In genomic region chr14:67268456-67269115, GRCh38 we compare ENCODE assay signal across 1 cellular context.
A peak's percentile ranks its signal among the peaks of the same experiment; 100 is the strongest.
TF ChIP-seq lines count a peak whose summit lies in the region.

No MANE protein-coding gene starts in this region.

TF ChIP-seq in H1, 55 proteins besides CTCF, POLR2A, EP300 and RAD21:
- TF ChIP-seq, protein P1, sequence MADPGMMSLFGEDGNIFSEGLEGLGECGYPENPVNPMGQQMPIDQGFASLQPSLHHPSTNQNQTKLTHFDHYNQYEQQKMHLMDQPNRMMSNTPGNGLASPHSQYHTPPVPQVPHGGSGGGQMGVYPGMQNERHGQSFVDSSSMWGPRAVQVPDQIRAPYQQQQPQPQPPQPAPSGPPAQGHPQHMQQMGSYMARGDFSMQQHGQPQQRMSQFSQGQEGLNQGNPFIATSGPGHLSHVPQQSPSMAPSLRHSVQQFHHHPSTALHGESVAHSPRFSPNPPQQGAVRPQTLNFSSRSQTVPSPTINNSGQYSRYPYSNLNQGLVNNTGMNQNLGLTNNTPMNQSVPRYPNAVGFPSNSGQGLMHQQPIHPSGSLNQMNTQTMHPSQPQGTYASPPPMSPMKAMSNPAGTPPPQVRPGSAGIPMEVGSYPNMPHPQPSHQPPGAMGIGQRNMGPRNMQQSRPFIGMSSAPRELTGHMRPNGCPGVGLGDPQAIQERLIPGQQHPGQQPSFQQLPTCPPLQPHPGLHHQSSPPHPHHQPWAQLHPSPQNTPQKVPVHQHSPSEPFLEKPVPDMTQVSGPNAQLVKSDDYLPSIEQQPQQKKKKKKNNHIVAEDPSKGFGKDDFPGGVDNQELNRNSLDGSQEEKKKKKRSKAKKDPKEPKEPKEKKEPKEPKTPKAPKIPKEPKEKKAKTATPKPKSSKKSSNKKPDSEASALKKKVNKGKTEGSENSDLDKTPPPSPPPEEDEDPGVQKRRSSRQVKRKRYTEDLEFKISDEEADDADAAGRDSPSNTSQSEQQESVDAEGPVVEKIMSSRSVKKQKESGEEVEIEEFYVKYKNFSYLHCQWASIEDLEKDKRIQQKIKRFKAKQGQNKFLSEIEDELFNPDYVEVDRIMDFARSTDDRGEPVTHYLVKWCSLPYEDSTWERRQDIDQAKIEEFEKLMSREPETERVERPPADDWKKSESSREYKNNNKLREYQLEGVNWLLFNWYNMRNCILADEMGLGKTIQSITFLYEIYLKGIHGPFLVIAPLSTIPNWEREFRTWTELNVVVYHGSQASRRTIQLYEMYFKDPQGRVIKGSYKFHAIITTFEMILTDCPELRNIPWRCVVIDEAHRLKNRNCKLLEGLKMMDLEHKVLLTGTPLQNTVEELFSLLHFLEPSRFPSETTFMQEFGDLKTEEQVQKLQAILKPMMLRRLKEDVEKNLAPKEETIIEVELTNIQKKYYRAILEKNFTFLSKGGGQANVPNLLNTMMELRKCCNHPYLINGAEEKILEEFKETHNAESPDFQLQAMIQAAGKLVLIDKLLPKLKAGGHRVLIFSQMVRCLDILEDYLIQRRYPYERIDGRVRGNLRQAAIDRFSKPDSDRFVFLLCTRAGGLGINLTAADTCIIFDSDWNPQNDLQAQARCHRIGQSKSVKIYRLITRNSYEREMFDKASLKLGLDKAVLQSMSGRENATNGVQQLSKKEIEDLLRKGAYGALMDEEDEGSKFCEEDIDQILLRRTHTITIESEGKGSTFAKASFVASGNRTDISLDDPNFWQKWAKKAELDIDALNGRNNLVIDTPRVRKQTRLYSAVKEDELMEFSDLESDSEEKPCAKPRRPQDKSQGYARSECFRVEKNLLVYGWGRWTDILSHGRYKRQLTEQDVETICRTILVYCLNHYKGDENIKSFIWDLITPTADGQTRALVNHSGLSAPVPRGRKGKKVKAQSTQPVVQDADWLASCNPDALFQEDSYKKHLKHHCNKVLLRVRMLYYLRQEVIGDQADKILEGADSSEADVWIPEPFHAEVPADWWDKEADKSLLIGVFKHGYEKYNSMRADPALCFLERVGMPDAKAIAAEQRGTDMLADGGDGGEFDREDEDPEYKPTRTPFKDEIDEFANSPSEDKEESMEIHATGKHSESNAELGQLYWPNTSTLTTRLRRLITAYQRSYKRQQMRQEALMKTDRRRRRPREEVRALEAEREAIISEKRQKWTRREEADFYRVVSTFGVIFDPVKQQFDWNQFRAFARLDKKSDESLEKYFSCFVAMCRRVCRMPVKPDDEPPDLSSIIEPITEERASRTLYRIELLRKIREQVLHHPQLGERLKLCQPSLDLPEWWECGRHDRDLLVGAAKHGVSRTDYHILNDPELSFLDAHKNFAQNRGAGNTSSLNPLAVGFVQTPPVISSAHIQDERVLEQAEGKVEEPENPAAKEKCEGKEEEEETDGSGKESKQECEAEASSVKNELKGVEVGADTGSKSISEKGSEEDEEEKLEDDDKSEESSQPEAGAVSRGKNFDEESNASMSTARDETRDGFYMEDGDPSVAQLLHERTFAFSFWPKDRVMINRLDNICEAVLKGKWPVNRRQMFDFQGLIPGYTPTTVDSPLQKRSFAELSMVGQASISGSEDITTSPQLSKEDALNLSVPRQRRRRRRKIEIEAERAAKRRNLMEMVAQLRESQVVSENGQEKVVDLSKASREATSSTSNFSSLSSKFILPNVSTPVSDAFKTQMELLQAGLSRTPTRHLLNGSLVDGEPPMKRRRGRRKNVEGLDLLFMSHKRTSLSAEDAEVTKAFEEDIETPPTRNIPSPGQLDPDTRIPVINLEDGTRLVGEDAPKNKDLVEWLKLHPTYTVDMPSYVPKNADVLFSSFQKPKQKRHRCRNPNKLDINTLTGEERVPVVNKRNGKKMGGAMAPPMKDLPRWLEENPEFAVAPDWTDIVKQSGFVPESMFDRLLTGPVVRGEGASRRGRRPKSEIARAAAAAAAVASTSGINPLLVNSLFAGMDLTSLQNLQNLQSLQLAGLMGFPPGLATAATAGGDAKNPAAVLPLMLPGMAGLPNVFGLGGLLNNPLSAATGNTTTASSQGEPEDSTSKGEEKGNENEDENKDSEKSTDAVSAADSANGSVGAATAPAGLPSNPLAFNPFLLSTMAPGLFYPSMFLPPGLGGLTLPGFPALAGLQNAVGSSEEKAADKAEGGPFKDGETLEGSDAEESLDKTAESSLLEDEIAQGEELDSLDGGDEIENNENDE (IDR thresholded peaks at IDR 0.05; ENCODE audit: insufficient replicate concordance, low read length) = peak; percentile 59
- TF ChIP-seq TBP (IDR thresholded peaks at IDR 0.05; ENCODE audit: low read depth, low read length) = 0 out of 2 replicates have a peak, but pooled peaks have one; percentile 18
- TF ChIP-seq CREB1 (IDR thresholded peaks at IDR 0.05) = 0 out of 2 replicates have a peak, but pooled peaks have one; percentile 25
- no peak for TF ChIP-seq EGR1 (IDR thresholded peaks at IDR 0.05; ENCODE audit: borderline replicate concordance, low read depth, low read length)
- TF ChIP-seq PHF8 (conservative IDR thresholded peaks at IDR 0.05; ENCODE audit: low read depth, low read length) = no peak
- TF ChIP-seq POLR2AphosphoS5 (IDR thresholded peaks at IDR 0.05; ENCODE audit: low read depth, low read length) = 0 out of 2 replicates have a peak, but pooled peaks have one; percentile 31
- no peak for TF ChIP-seq TCF12 (IDR thresholded peaks at IDR 0.05; ENCODE audit: low read depth, low read length)
- TF ChIP-seq RNF2 (IDR thresholded peaks at IDR 0.05; ENCODE audit: borderline replicate concordance, low read depth, low read length, missing control alignments, poor library complexity, severe bottlenecking) = no peak
- TF ChIP-seq, protein P2, sequence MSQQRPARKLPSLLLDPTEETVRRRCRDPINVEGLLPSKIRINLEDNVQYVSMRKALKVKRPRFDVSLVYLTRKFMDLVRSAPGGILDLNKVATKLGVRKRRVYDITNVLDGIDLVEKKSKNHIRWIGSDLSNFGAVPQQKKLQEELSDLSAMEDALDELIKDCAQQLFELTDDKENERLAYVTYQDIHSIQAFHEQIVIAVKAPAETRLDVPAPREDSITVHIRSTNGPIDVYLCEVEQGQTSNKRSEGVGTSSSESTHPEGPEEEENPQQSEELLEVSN (IDR thresholded peaks at IDR 0.05) = 0 out of 2 replicates have a peak, but pooled peaks have one; percentile 7
- peak; percentile 56; the same call in 1 of the 2 replicates for TF ChIP-seq SRF (IDR thresholded peaks at IDR 0.05; ENCODE audit: low read depth, low read length)
- TF ChIP-seq NRF1 (IDR thresholded peaks at IDR 0.05; ENCODE audit: low read depth, low read length) = no peak
- TF ChIP-seq YY1 (IDR thresholded peaks at IDR 0.05; ENCODE audit: low read depth, low read length) = peak; percentile 46; the same call in 1 of the 2 replicates
- peak; percentile 24; the same call in 1 of the 2 replicates for TF ChIP-seq TAF1 (IDR thresholded peaks at IDR 0.05; ENCODE audit: low read depth, low read length)
- TF ChIP-seq SIN3A (conservative IDR thresholded peaks at IDR 0.05 in 1 of 2, IDR thresholded peaks at IDR 0.05 in 1 of 2; ENCODE audit: low read depth in 1 of 2, low read length in 2 of 2) = peak in 1 of 2 experiments; percentile 89; a peak in 2 of 4 replicates
- TF ChIP-seq TAF7 (optimal IDR thresholded peaks at IDR 0.05; ENCODE audit: borderline replicate concordance, low read depth, low read length) = no peak
- peak; percentile 30 for TF ChIP-seq ASH2L (IDR thresholded peaks at IDR 0.05; ENCODE audit: low read length)
- TF ChIP-seq KDM4A (IDR thresholded peaks at IDR 0.05; ENCODE audit: low read depth, low read length, severe bottlenecking) = no peak
- TF ChIP-seq SP1 (IDR thresholded peaks at IDR 0.05; ENCODE audit: low read depth, low read length) = peak; percentile 13; the same call in 1 of the 2 replicates
- TF ChIP-seq TEAD4 (IDR thresholded peaks at IDR 0.05; ENCODE audit: low read depth, low read length) = no peak
- no peak for TF ChIP-seq BACH1 (IDR thresholded peaks at IDR 0.05; ENCODE audit: low read length)
- 0 out of 2 replicates have a peak, but pooled peaks have one; percentile 13 for TF ChIP-seq MAX (IDR thresholded peaks at IDR 0.05)
- no peak for TF ChIP-seq SIRT6 (IDR thresholded peaks at IDR 0.05; ENCODE audit: low read length)
- no peak for TF ChIP-seq KDM5A (IDR thresholded peaks at IDR 0.05; ENCODE audit: low read length)
